In genomic region chr1:113275691-113276090, GRCh38 we compare ENCODE assay signal across 1 cellular context.
TF ChIP-seq lines count a peak whose summit lies in the region.

No MANE protein-coding gene starts in this region.

TF ChIP-seq in K562, 482 proteins besides CTCF, POLR2A, EP300 and RAD21:
- no peak for TF ChIP-seq ZNF146 (CRISPR knock-in tag; IDR thresholded peaks at IDR 0.05; ENCODE audit: unreplicated experiment)
- TF ChIP-seq ZBTB17 (CRISPR knock-in tag; IDR thresholded peaks at IDR 0.05), result no peak
- no peak for TF ChIP-seq RCOR1 (IDR thresholded peaks at IDR 0.05; ENCODE audit: borderline replicate concordance in 1 of 2, low read depth in 2 of 2, low read length in 2 of 2)
- TF ChIP-seq TCF3 (CRISPR knock-in tag; IDR thresholded peaks at IDR 0.05), result no peak
- no peak for TF ChIP-seq TSC22D4 (tag; IDR thresholded peaks at IDR 0.05)
- no peak for TF ChIP-seq ZSCAN29 (IDR thresholded peaks at IDR 0.05)
